In genomic region chr17:43939452-43939851, GRCh38 we compare ENCODE assay signal across 13 cellular contexts. TPM values are rescaled to one million over a fixed set of nuclear protein-coding genes. Genes with fewer than 3 reads are reported as not detected.
DNase-seq lines count a peak whose midpoint lies in the region; ATAC-seq, FAIRE-seq and TF ChIP-seq lines count a peak whose summit lies in the region.
"Not testable (repeated sequence)": the region's sequence is repeated elsewhere in the genome, so short reads cannot be mapped to it uniquely, and the experiment has no call there.
"Had no signal": no experiment of that assay in that cellular context is flagged by ENCODE, and none has a peak within 500 bp of the region (broad histone marks: within the 10 kb centered on the region; RNA-seq: fewer than 3 reads in every experiment).

No MANE protein-coding gene starts in this region.

- H4K8ac ChIP-seq in H1 (ENCODE audit: extremely low read depth, insufficient read depth, low read length) = not testable (repeated sequence)

- not testable (repeated sequence) for H3K36me3 ChIP-seq in CD4-positive, CD25-positive, alpha-beta regulatory T cell (ENCODE audit: control insufficient read depth, insufficient read depth, low read length); H1 (ENCODE audit: control insufficient read depth in 2 of 4, insufficient read depth in 4 of 4, low read length in 3 of 4); naive thymus-derived CD4-positive, alpha-beta T cell (ENCODE audit: control insufficient read depth in 2 of 3, insufficient read depth in 3 of 3, low read length in 3 of 3); parathyroid adenoma (ENCODE audit: control insufficient read depth, insufficient read depth, low read length)

- H4K5ac ChIP-seq in H1 (ENCODE audit: insufficient read length, low read depth, low read length) = not testable (repeated sequence)

- not testable (repeated sequence) for H3K4me2 ChIP-seq in H1 (ENCODE audit: insufficient read depth in 1 of 2, low read depth in 2 of 2, low read length in 2 of 2); parathyroid adenoma (ENCODE audit: low read length)

- not testable (repeated sequence) for H2BK20ac ChIP-seq in H1 (ENCODE audit: low read length)

- not testable (repeated sequence) for H2AK5ac ChIP-seq in H1 (ENCODE audit: low read depth, low read length)

- H2BK5ac ChIP-seq in H1 (ENCODE audit: low read depth, low read length) = not testable (repeated sequence)

- not testable (repeated sequence) for DNase-seq in CD4-positive, CD25-positive, alpha-beta regulatory T cell; activated CD4-positive, alpha-beta T cell treated with anti-CD3 and anti-CD28 coated beads, Interleukin-2, amount 10 ng/mL, durations not matched to agents 7 days and 5 days; H1 (ENCODE audit: low read depth in 1 of 2, low spot score in 2 of 2); naive thymus-derived CD4-positive, alpha-beta T cell; type B pancreatic cell (ENCODE audit: extremely low spot score, unreplicated experiment)
- DNase-seq in DMS53 (lab: John Stamatoyannopoulos, UW) = peak; percentile 35

- not testable (repeated sequence) for H3K14ac ChIP-seq in H1 (ENCODE audit: insufficient read length)

- not testable (repeated sequence) for H3K23ac ChIP-seq in H1 (ENCODE audit: insufficient read length)

- not testable (repeated sequence) for H3K9ac ChIP-seq in H1 (replicated peaks in 1 of 4; ENCODE audit: extremely low read depth in 1 of 4, low read depth in 3 of 4, low read length in 3 of 4); parathyroid adenoma

- peaks cover 11% of the 10 kb centered on the region for H3K4me1 ChIP-seq in CD4-positive, CD25-positive, alpha-beta regulatory T cell (ENCODE audit: control insufficient read depth, insufficient read depth, low read length, poor library complexity, severe bottlenecking)
- H3K4me1 ChIP-seq in H1 (replicated peaks in 1 of 4; ENCODE audit: control insufficient read depth in 3 of 4, insufficient read depth in 4 of 4, low read length in 3 of 4) = peaks cover 0 to 15% (median 8%) of the 10 kb centered on the region in 4 experiments; a peak in 6 of 7 replicates
- H3K4me1 ChIP-seq in naive thymus-derived CD4-positive, alpha-beta T cell (ENCODE audit: control insufficient read depth in 2 of 2, insufficient read depth in 2 of 2, low read length in 2 of 2) = not testable (repeated sequence)
- H3K4me1 ChIP-seq in parathyroid adenoma = peaks cover 38% of the 10 kb centered on the region

- POLR2A ChIA-PET in activated CD4-positive, alpha-beta T cell treated with anti-CD3 and anti-CD28 coated beads, Interleukin-2, amount 10 ng/mL, durations not matched to agents 7 days and 5 days (lab: Charles Lee); naive thymus-derived CD4-positive, alpha-beta T cell (lab: Charles Lee): not testable (repeated sequence)
- POLR2A ChIA-PET in H1 (lab: Charles Lee; ENCODE audit: partially characterized antibody) = interaction anchor here (1.3 kb wide), 1 partner anchor 44 kb away, joined by 3 read pairs; no protein-coding TSS in a partner anchor

- H3K27me3 ChIP-seq in CD4-positive, CD25-positive, alpha-beta regulatory T cell (ENCODE audit: control insufficient read depth, insufficient read depth, low read length); naive thymus-derived CD4-positive, alpha-beta T cell (ENCODE audit: control insufficient read depth in 2 of 2, insufficient read depth in 2 of 2, low read length in 2 of 2); parathyroid adenoma (ENCODE audit: control insufficient read depth, insufficient read depth, low read length): not testable (repeated sequence)
- H3K27me3 ChIP-seq in H1 (replicated peaks in 1 of 4; ENCODE audit: control insufficient read depth in 3 of 4, extremely low read depth in 1 of 4, insufficient read depth in 3 of 4, low read length in 3 of 4) = peaks cover 1 to 31% (median 21%) of the 10 kb centered on the region in 4 experiments

- not testable (repeated sequence) for H2BK120ac ChIP-seq in H1 (replicated peaks; ENCODE audit: low read depth, low read length)

- not testable (repeated sequence) for H3K27ac ChIP-seq in CD4-positive, CD25-positive, alpha-beta regulatory T cell (ENCODE audit: insufficient read depth, low read length, poor library complexity, severe bottlenecking); H1 (ENCODE audit: low read depth, low read length); naive thymus-derived CD4-positive, alpha-beta T cell (ENCODE audit: low read depth, low read length)
- peak overlapping the region; percentile 96 for H3K27ac ChIP-seq in parathyroid adenoma

- H3K4me3 ChIP-seq in CD4-positive, CD25-positive, alpha-beta regulatory T cell (ENCODE audit: low read depth, low read length); H1 (ENCODE audit: extremely low read depth in 1 of 4, insufficient read depth in 2 of 4, low read depth in 3 of 4, low read length in 4 of 4); naive thymus-derived CD4-positive, alpha-beta T cell (ENCODE audit: low read length); parathyroid adenoma (ENCODE audit: low read depth, low read length): not testable (repeated sequence)

- H2BK15ac ChIP-seq in H1 (ENCODE audit: low read length) = not testable (repeated sequence)

- not testable (repeated sequence) for TF ChIP-seq POLR2A in H1 (IDR thresholded peaks at IDR 0.05; ENCODE audit: control extremely low read depth in 1 of 2, low read depth in 2 of 2, low read length in 2 of 2)

- not testable (repeated sequence) for FAIRE-seq in H1 (lab: Jason Lieb, UNC)

- not testable (repeated sequence) for H3K36me3 Mint-ChIP-seq in CD4-positive, CD25-positive, alpha-beta regulatory T cell; activated CD4-positive, alpha-beta T cell treated with anti-CD3 and anti-CD28 coated beads, Interleukin-2, amount 10 ng/mL, durations not matched to agents 7 days and 5 days (ENCODE audit: low read depth); activated naive CD8-positive, alpha-beta T cell; naive thymus-derived CD4-positive, alpha-beta T cell; type B pancreatic cell

- H3K4me3 Mint-ChIP-seq in CD4-positive, CD25-positive, alpha-beta regulatory T cell = peak overlapping the region in 3 of 4 donors; percentile 43 to 63 (median 60)
- not testable (repeated sequence) for H3K4me3 Mint-ChIP-seq in activated CD4-positive, alpha-beta T cell treated with anti-CD3 and anti-CD28 coated beads, Interleukin-2, amount 10 ng/mL, durations not matched to agents 7 days and 5 days
- peak overlapping the region; percentile 64 for H3K4me3 Mint-ChIP-seq in activated naive CD8-positive, alpha-beta T cell
- H3K4me3 Mint-ChIP-seq in naive thymus-derived CD4-positive, alpha-beta T cell = peak overlapping the region in 9 of 10 donors; percentile 23 to 82 (median 67)
- H3K4me3 Mint-ChIP-seq in type B pancreatic cell = peak overlapping the region; percentile 12

- H3K23me2 ChIP-seq in H1 (ENCODE audit: low read depth, low read length) = not testable (repeated sequence)

- H4K91ac ChIP-seq in H1 (replicated peaks; ENCODE audit: insufficient read length, low read length) = not testable (repeated sequence)

- H3K4me1 Mint-ChIP-seq in CD4-positive, CD25-positive, alpha-beta regulatory T cell = peaks cover 0 to 17% (median 6%) of the 10 kb centered on the region in 4 donors
- not testable (repeated sequence) for H3K4me1 Mint-ChIP-seq in activated CD4-positive, alpha-beta T cell treated with anti-CD3 and anti-CD28 coated beads, Interleukin-2, amount 10 ng/mL, durations not matched to agents 7 days and 5 days; type B pancreatic cell (ENCODE audit: unreplicated experiment)
- H3K4me1 Mint-ChIP-seq in activated naive CD8-positive, alpha-beta T cell (ENCODE audit: low read depth) = peaks cover 18% of the 10 kb centered on the region
- H3K4me1 Mint-ChIP-seq in naive thymus-derived CD4-positive, alpha-beta T cell = peaks cover 0 to 22% (median 11%) of the 10 kb centered on the region in 7 donors

- TF ChIP-seq RAD21 in H1 (IDR thresholded peaks at IDR 0.05 in 1 of 2, conservative IDR thresholded peaks at IDR 0.05 in 1 of 2; ENCODE audit: low read depth in 2 of 2, low read length in 2 of 2) = not testable (repeated sequence)

- not testable (repeated sequence) for TF ChIP-seq CTCF in H1 (IDR thresholded peaks at IDR 0.05; ENCODE audit: control extremely low read depth in 1 of 3, insufficient read depth in 1 of 3, low read depth in 1 of 3, low read length in 3 of 3); parathyroid adenoma (IDR thresholded peaks at IDR 0.05); type B pancreatic cell (conservative IDR thresholded peaks at IDR 0.05)

- H4K20me1 ChIP-seq in H1 (replicated peaks in 1 of 2; ENCODE audit: control insufficient read depth in 1 of 2, insufficient read depth in 2 of 2, low read length in 2 of 2) = not testable (repeated sequence)

- not testable (repeated sequence) for H3K18ac ChIP-seq in H1 (ENCODE audit: extremely low read depth, low read length)

- not testable (repeated sequence) for H3K56ac ChIP-seq in H1 (replicated peaks; ENCODE audit: insufficient read length, low read depth, low read length)

- H2BK12ac ChIP-seq in H1 (ENCODE audit: low read depth, low read length) = peak overlapping the region; percentile 80; the same call in 1 of the 2 replicates

- not testable (repeated sequence) for H3K4ac ChIP-seq in H1 (replicated peaks; ENCODE audit: insufficient read length, low read depth, low read length)

- intact Hi-C loops in naive thymus-derived CD4-positive, alpha-beta T cell (cut with micrococcal nuclease) = not testable (repeated sequence)

- H3K27ac Mint-ChIP-seq in CD4-positive, CD25-positive, alpha-beta regulatory T cell; type B pancreatic cell: not testable (repeated sequence)
- peak overlapping the region; percentile 2 for H3K27ac Mint-ChIP-seq in activated CD4-positive, alpha-beta T cell treated with anti-CD3 and anti-CD28 coated beads, Interleukin-2, amount 10 ng/mL, durations not matched to agents 7 days and 5 days
- peak overlapping the region; percentile 54 for H3K27ac Mint-ChIP-seq in activated naive CD8-positive, alpha-beta T cell
- peak overlapping the region in 5 of 9 donors; percentile 21 to 59 (median 36) for H3K27ac Mint-ChIP-seq in naive thymus-derived CD4-positive, alpha-beta T cell

- H3K79me2 ChIP-seq in H1 (ENCODE audit: control insufficient read depth in 1 of 2, insufficient read depth in 2 of 2, low read length in 2 of 2); parathyroid adenoma: not testable (repeated sequence)

- CTCF ChIA-PET in activated CD4-positive, alpha-beta T cell treated with anti-CD3 and anti-CD28 coated beads, Interleukin-2, amount 10 ng/mL, durations not matched to agents 7 days and 5 days (lab: Charles Lee) = interaction anchor here (0.8 to 1.7 kb wide), 3 partner anchors 14 to 55 kb away, joined by 3 to 4 read pairs (median 3); no protein-coding TSS in a partner anchor
- CTCF ChIA-PET in H1 (lab: Charles Lee; ENCODE audit: partially characterized antibody) = interaction anchor here (0.7 to 13.3 kb wide), 13 partner anchors 9 to 69 kb away, joined by 4 to 416 read pairs (median 9); partner anchors contain the start of genes MPP2 and NAGS
- CTCF ChIA-PET in naive thymus-derived CD4-positive, alpha-beta T cell (lab: Charles Lee) = interaction anchor here (1.9 kb wide), 1 partner anchor 62 kb away, joined by 8 read pairs; no protein-coding TSS in a partner anchor

- not testable (repeated sequence) for H3K9me3 Mint-ChIP-seq in CD4-positive, CD25-positive, alpha-beta regulatory T cell; activated CD4-positive, alpha-beta T cell treated with anti-CD3 and anti-CD28 coated beads, Interleukin-2, amount 10 ng/mL, durations not matched to agents 7 days and 5 days; activated naive CD8-positive, alpha-beta T cell (ENCODE audit: low read depth); naive thymus-derived CD4-positive, alpha-beta T cell; type B pancreatic cell

- TF ChIP-seq EP300 in H1 (IDR thresholded peaks at IDR 0.05; ENCODE audit: borderline replicate concordance in 1 of 2, low read depth in 2 of 2, low read length in 2 of 2) = not testable (repeated sequence)

- not testable (repeated sequence) for H3K9me3 ChIP-seq in CD4-positive, CD25-positive, alpha-beta regulatory T cell (ENCODE audit: control insufficient read depth in 2 of 2, low read length in 2 of 2); H1 (ENCODE audit: insufficient read depth in 2 of 2, low read depth in 1 of 2, low read length in 1 of 2); naive thymus-derived CD4-positive, alpha-beta T cell (ENCODE audit: control insufficient read depth in 2 of 3, low read length in 3 of 3); parathyroid adenoma (ENCODE audit: control insufficient read depth, low read length)

- H2AFZ ChIP-seq in H1 (ENCODE audit: low read length); parathyroid adenoma: not testable (repeated sequence)

- WGBS in H1 (ENCODE audit: extremely low coverage in 1 of 2, insufficient coverage in 1 of 2, insufficient read length in 1 of 2, insufficient replicate concordance in 2 of 2, low coverage in 1 of 2, low lambda C conversion rate in 2 of 2, missing lambda C conversion rate in 1 of 2), 2 experiments = 96% methylated on average over 3 of the region's 3 CpGs; no CpG with 5 or more reads in 1 of the 2 experiments

- not testable (repeated sequence) for ATAC-seq in CD4-positive, CD25-positive, alpha-beta regulatory T cell (ENCODE audit: low read depth in 2 of 2); naive thymus-derived CD4-positive, alpha-beta T cell

- not testable (repeated sequence) for H3K79me1 ChIP-seq in H1 (ENCODE audit: low read depth, low read length)

- peaks cover 15% of the 10 kb centered on the region for H3K27me3 Mint-ChIP-seq in CD4-positive, CD25-positive, alpha-beta regulatory T cell
- H3K27me3 Mint-ChIP-seq in activated CD4-positive, alpha-beta T cell treated with anti-CD3 and anti-CD28 coated beads, Interleukin-2, amount 10 ng/mL, durations not matched to agents 7 days and 5 days = peaks cover 18% of the 10 kb centered on the region
- H3K27me3 Mint-ChIP-seq in activated naive CD8-positive, alpha-beta T cell = not testable (repeated sequence)
- H3K27me3 Mint-ChIP-seq in naive thymus-derived CD4-positive, alpha-beta T cell = peaks cover 0 to 22% (median 0%) of the 10 kb centered on the region in 5 donors
- peaks cover 23% of the 10 kb centered on the region for H3K27me3 Mint-ChIP-seq in type B pancreatic cell

RNA-seq across cellular contexts. Expression of gene PPY, which starts 2.8 kb away (rescaled TPM):
- total RNA-seq in CD4-positive, CD25-positive, alpha-beta regulatory T cell = not detected
- polyA plus RNA-seq in CD4-positive, CD25-positive, alpha-beta regulatory T cell = not detected
- total RNA-seq in activated CD4-positive, alpha-beta T cell treated with anti-CD3 and anti-CD28 coated beads, Interleukin-2, amount 10 ng/mL, durations not matched to agents 7 days and 5 days = not detected
- total RNA-seq in H1 (2021; fragmentation: NEBNext Ultra II Directional; extraction: Animal tissue kit (Norgen Biotek cat#: 25700)) = not detected in 2 replicates
- 0.26 TPM in 1 of 2 replicates, not detected in the other for polyA plus RNA-seq in H1 (2011; rRNA removed)
- polyA plus RNA-seq in H1 (2011; cell fraction: cytosol; rRNA removed) = 0.31 TPM
- 0.51 TPM for polyA plus RNA-seq in H1 (2011; cell fraction: nucleus; rRNA removed)
- not detected in 4 replicates for polyA plus RNA-seq in H1 (2012, experiment 1 of 2)
- polyA plus RNA-seq in H1 (2012, experiment 2 of 2) = not detected
- 0.26 TPM for polyA plus RNA-seq in H1 (2013, experiment 1 of 2)
- polyA plus RNA-seq in H1 (2013, experiment 2 of 2) = 0.42 TPM
- not detected in 2 replicates for polyA minus RNA-seq in H1 (2011; rRNA and poly(A)+ RNA removed)
- not detected for polyA minus RNA-seq in H1 (2011; cell fraction: cytosol; rRNA and poly(A)+ RNA removed)
- not detected for polyA minus RNA-seq in H1 (2011; cell fraction: nucleus; rRNA and poly(A)+ RNA removed)
- total RNA-seq in naive thymus-derived CD4-positive, alpha-beta T cell = not detected
- polyA plus RNA-seq in naive thymus-derived CD4-positive, alpha-beta T cell = not detected
- 29.8 and 65.9 TPM in 2 replicates for total RNA-seq in type B pancreatic cell (ENCODE audit: low replicate concordance)
- total RNA-seq: Calu3, G401, GM12878, H9 had no signal
- polyA plus RNA-seq: BJ had no signal

RNA-seq across cellular contexts. Expression of gene PYY, which starts 14.3 kb away (rescaled TPM):
- not detected for total RNA-seq in CD4-positive, CD25-positive, alpha-beta regulatory T cell
- polyA plus RNA-seq in CD4-positive, CD25-positive, alpha-beta regulatory T cell = not detected
- not detected for total RNA-seq in activated CD4-positive, alpha-beta T cell treated with anti-CD3 and anti-CD28 coated beads, Interleukin-2, amount 10 ng/mL, durations not matched to agents 7 days and 5 days
- 0.42 and 0.93 TPM in 2 replicates for total RNA-seq in H1 (2021; fragmentation: NEBNext Ultra II Directional; extraction: Animal tissue kit (Norgen Biotek cat#: 25700))
- 2.7 and 3.4 TPM in 2 replicates for polyA plus RNA-seq in H1 (2011; rRNA removed)
- polyA plus RNA-seq in H1 (2011; cell fraction: cytosol; rRNA removed) = 1.0 TPM
- polyA plus RNA-seq in H1 (2011; cell fraction: nucleus; rRNA removed) = 2.4 TPM
- polyA plus RNA-seq in H1 (2012, experiment 1 of 2) = 1.0 to 3.2 TPM (median 1.7 TPM) in 4 replicates
- 2.4 TPM for polyA plus RNA-seq in H1 (2012, experiment 2 of 2)
- polyA plus RNA-seq in H1 (2013, experiment 1 of 2) = 3.9 TPM
- polyA plus RNA-seq in H1 (2013, experiment 2 of 2) = 4.8 TPM
- polyA minus RNA-seq in H1 (2011; rRNA and poly(A)+ RNA removed) = 0.57 TPM in 1 of 2 replicates, not detected in the other
- polyA minus RNA-seq in H1 (2011; cell fraction: cytosol; rRNA and poly(A)+ RNA removed) = not detected
- not detected for polyA minus RNA-seq in H1 (2011; cell fraction: nucleus; rRNA and poly(A)+ RNA removed)
- not detected for total RNA-seq in naive thymus-derived CD4-positive, alpha-beta T cell
- not detected for polyA plus RNA-seq in naive thymus-derived CD4-positive, alpha-beta T cell
- total RNA-seq in type B pancreatic cell (ENCODE audit: low replicate concordance) = 2.3 and 3.5 TPM in 2 replicates
- total RNA-seq: Calu3, G401, GM12878 had no signal
- polyA plus RNA-seq: BJ had no signal

RNA-seq across cellular contexts. Expression of gene MPP2, which starts 32.1 kb away (rescaled TPM):
- 1.6 TPM for total RNA-seq in CD4-positive, CD25-positive, alpha-beta regulatory T cell
- polyA plus RNA-seq in CD4-positive, CD25-positive, alpha-beta regulatory T cell = under 1 TPM in 1 of 4 donors, not detected in 3; 0.47 TPM
- under 1 TPM; 0.60 to 0.69 TPM for total RNA-seq in activated CD4-positive, alpha-beta T cell treated with anti-CD3 and anti-CD28 coated beads, Interleukin-2, amount 10 ng/mL, durations not matched to agents 7 days and 5 days
- total RNA-seq in H1 (2021; fragmentation: NEBNext Ultra II Directional; extraction: Animal tissue kit (Norgen Biotek cat#: 25700)) = 30.9 and 31.6 TPM in 2 replicates
- polyA plus RNA-seq in H1 (2011; rRNA removed) = 33.5 and 34.1 TPM in 2 replicates
- polyA plus RNA-seq in H1 (2011; cell fraction: cytosol; rRNA removed) = 32.2 TPM
- polyA plus RNA-seq in H1 (2011; cell fraction: nucleus; rRNA removed) = 34.9 TPM
- 24.3 to 30.8 TPM (median 28.2 TPM) in 4 replicates for polyA plus RNA-seq in H1 (2012, experiment 1 of 2)
- 35.9 TPM for polyA plus RNA-seq in H1 (2012, experiment 2 of 2)
- polyA plus RNA-seq in H1 (2013, experiment 1 of 2) = 12.0 TPM
- 12.3 TPM for polyA plus RNA-seq in H1 (2013, experiment 2 of 2)
- polyA minus RNA-seq in H1 (2011; rRNA and poly(A)+ RNA removed) = 41.6 and 46.0 TPM in 2 replicates
- polyA minus RNA-seq in H1 (2011; cell fraction: cytosol; rRNA and poly(A)+ RNA removed) = 23.7 TPM
- 15.2 TPM for polyA minus RNA-seq in H1 (2011; cell fraction: nucleus; rRNA and poly(A)+ RNA removed)
- 1 to 10 TPM in 4 of 5 experiments, under 1 TPM in 1; 0.24 to 9.3 (median 3.7) TPM for total RNA-seq in naive thymus-derived CD4-positive, alpha-beta T cell
- 1 to 10 TPM; 1.3 to 2.2 TPM for polyA plus RNA-seq in naive thymus-derived CD4-positive, alpha-beta T cell
- total RNA-seq in type B pancreatic cell (ENCODE audit: low replicate concordance) = 5.2 and 18.5 TPM in 2 replicates

Comparison
In these comparisons a context has a peak if more than half of its experiments do, and no peak if none do; other contexts are left out.
1. RNA of gene PPY, which starts 2.8 kb away (total RNA-seq): 29.8 to 65.9 TPM in type B pancreatic cell; not detected in CD4-positive, CD25-positive, alpha-beta regulatory T cell (single experiment), not detected in activated CD4-positive, alpha-beta T cell treated with anti-CD3 and anti-CD28 coated beads, Interleukin-2, amount 10 ng/mL, durations not matched to agents 7 days and 5 days, not detected in H1 and not detected in naive thymus-derived CD4-positive, alpha-beta T cell; every median in the first group is over 10 times any median in the second.